In the genomic region with DNA sequence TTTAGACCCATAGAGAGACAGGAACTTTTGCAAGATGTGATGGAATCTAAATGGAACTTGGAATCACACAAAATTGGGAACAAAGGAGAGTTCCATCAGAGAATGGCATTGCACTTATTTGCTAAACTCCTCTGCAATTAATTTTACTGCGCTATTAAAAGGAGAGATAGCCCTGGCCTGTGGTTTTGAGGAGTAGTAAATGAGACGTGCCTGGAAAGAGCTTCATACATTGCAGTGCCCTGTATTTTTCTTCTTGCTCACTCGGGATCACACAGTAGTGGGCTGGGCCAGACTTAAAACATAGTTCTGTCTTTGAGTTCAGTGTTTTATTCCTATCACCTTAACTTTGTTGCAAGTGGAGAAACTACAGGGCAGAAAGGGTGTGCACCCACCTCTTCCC, we compare ENCODE assay signal across 26 cellular contexts.
"Had no signal": no experiment of that assay in that cellular context is flagged by ENCODE, and none has a peak within 500 bp of the region (broad histone marks: within the 10 kb centered on the region; RNA-seq: fewer than 3 reads in every experiment).

No MANE protein-coding gene starts in this region.

- H3K4me3 Mint-ChIP-seq: activated naive CD8-positive, alpha-beta T cell; activated T-cell treated with anti-CD3 and anti-CD28 coated beads, Interleukin-2, amount 50 U/mL, for 72 hours; effector memory CD8-positive, alpha-beta T cell; nephron; stimulated activated naive B cell treated with anti-CD40 and anti-IgM and Interleukin-4, amounts not matched to agents 10 μg/mL and 1 μg/mL and 100 μg/mL, for 72 hours had no signal

- H3K4me1 ChIP-seq: adrenal gland, foreskin keratinocyte, left ventricle myocardium inferior, right lobe of liver, thyroid gland, upper lobe of left lung, vagina had no signal

- DNase-seq: activated CD4-positive, alpha-beta T cell treated with anti-CD3 and anti-CD28 coated beads for 4 hours; activated CD4-positive, alpha-beta T cell treated with anti-CD3 and anti-CD28 coated beads, Interleukin-2, amount 50 U/mL, for 4 hours; activated effector memory CD4-positive, alpha-beta T cell treated with Interleukin-2 at 50 U/mL for 16 hours; activated naive CD4-positive, alpha-beta T cell treated with Interleukin-2 at 50 U/mL for 16 hours; activated T-cell treated with anti-CD3 and anti-CD28 coated beads for 4 hours; activated T-cell treated with anti-CD3 and anti-CD28 coated beads, Interleukin-2, amount 50 U/mL, for 72 hours; adrenal gland; aorta; brain microvascular endothelial cell; caudate nucleus; cortex of kidney; effector memory CD8-positive, alpha-beta T cell; foreskin keratinocyte; left ventricle myocardium inferior; right lobe of liver; small intestine; stimulated activated CD4-positive, alpha-beta T cell treated with anti-CD3 and anti-CD28 coated beads, Interleukin-1b, Interleukin-23, amount 100 ng/mL, for 48 hours; stimulated activated naive B cell treated with anti-CD40 and anti-IgM and Interleukin-4, amounts not matched to agents 10 μg/mL and 1 μg/mL and 100 μg/mL, for 72 hours; stomach; thyroid gland; upper lobe of left lung had no signal

- H3K36me3 ChIP-seq: adrenal gland, brain microvascular endothelial cell, left ventricle myocardium inferior, neutrophil, right lobe of liver, stomach, thyroid gland, upper lobe of left lung, vagina had no signal

- ATAC-seq: activated T-cell treated with anti-CD3 and anti-CD28 coated beads, Interleukin-2, amount 50 U/mL, for 72 hours; effector memory CD8-positive, alpha-beta T cell; foreskin keratinocyte; right lobe of liver; stimulated activated naive B cell treated with anti-CD40 and anti-IgM and Interleukin-4, amounts not matched to agents 10 μg/mL and 1 μg/mL and 100 μg/mL, for 72 hours had no signal

- H3K27me3 ChIP-seq: adrenal gland, brain microvascular endothelial cell, neutrophil, right lobe of liver, stomach, thyroid gland, upper lobe of left lung, vagina had no signal

- H3K27ac ChIP-seq: adrenal gland, brain microvascular endothelial cell, foreskin keratinocyte, left ventricle myocardium inferior, neutrophil, right lobe of liver, stomach, thyroid gland, vagina, VCaP had no signal

- H3K4me1 Mint-ChIP-seq: nephron; stimulated activated naive B cell treated with anti-CD40 and anti-IgM and Interleukin-4, amounts not matched to agents 10 μg/mL and 1 μg/mL and 100 μg/mL, for 72 hours had no signal

- H3K27me3 Mint-ChIP-seq: effector memory CD8-positive, alpha-beta T cell; stimulated activated naive B cell treated with anti-CD40 and anti-IgM and Interleukin-4, amounts not matched to agents 10 μg/mL and 1 μg/mL and 100 μg/mL, for 72 hours had no signal

- H3K4me3 ChIP-seq: adrenal gland, left ventricle myocardium inferior, right lobe of liver, stomach, thyroid gland, upper lobe of left lung, vagina had no signal

- H3K9me3 ChIP-seq: left ventricle myocardium inferior, neutrophil, right lobe of liver, stomach, thyroid gland, upper lobe of left lung, vagina had no signal

- H3K27ac Mint-ChIP-seq: activated naive CD8-positive, alpha-beta T cell; activated T-cell treated with anti-CD3 and anti-CD28 coated beads, Interleukin-2, amount 50 U/mL, for 72 hours; effector memory CD8-positive, alpha-beta T cell; nephron; stimulated activated naive B cell treated with anti-CD40 and anti-IgM and Interleukin-4, amounts not matched to agents 10 μg/mL and 1 μg/mL and 100 μg/mL, for 72 hours had no signal

- H3K9me3 Mint-ChIP-seq: nephron had no signal

- H3K36me3 Mint-ChIP-seq: activated naive CD8-positive, alpha-beta T cell; stimulated activated naive B cell treated with anti-CD40 and anti-IgM and Interleukin-4, amounts not matched to agents 10 μg/mL and 1 μg/mL and 100 μg/mL, for 72 hours had no signal
